In genomic region chr12:92593734-92594402, GRCh38 we compare ENCODE assay signal across 8 cellular contexts.
DNase-seq lines count a peak whose midpoint lies in the region; ATAC-seq and TF ChIP-seq lines count a peak whose summit lies in the region.

No MANE protein-coding gene starts in this region.

- no peaks in the 10 kb centered on the region for H3K27me3 ChIP-seq in Karpas-422 (ENCODE audit: low read length)
- no peaks in the 10 kb centered on the region for H3K27me3 ChIP-seq in duodenal mucosa (ENCODE audit: control insufficient read depth in 1 of 2, insufficient read depth in 2 of 2, low read length in 2 of 2)
- no peaks in the 10 kb centered on the region for H3K27me3 ChIP-seq in osteoblast (ENCODE audit: insufficient read depth, low read length)
- H3K27me3 ChIP-seq in transverse colon = no peaks in the 10 kb centered on the region

- H3K27ac ChIP-seq in Karpas-422 (ENCODE audit: low read length) (no peak overlapping the region), duodenal mucosa (ENCODE audit: low read depth, low read length) (peak overlapping the region; percentile 26), osteoblast (ENCODE audit: low read depth, low read length) (peak overlapping the region; percentile 77), transverse colon (peak overlapping the region; percentile 36 to 63 (median 54))

- peak overlapping the region; percentile 71 for H3K4me3 Mint-ChIP-seq in activated CD4-positive, alpha-beta T cell treated with anti-CD3 and anti-CD28 coated beads, Interleukin-2, amount 10 ng/mL, durations not matched to agents 24 days and 14 days

- H3K4me3 ChIP-seq in Karpas-422 (ENCODE audit: low read length) (no peak overlapping the region), duodenal mucosa (ENCODE audit: low read depth in 1 of 2, low read length in 2 of 2) (peak overlapping the region in 1 of 2 donors; percentile 11), osteoblast (ENCODE audit: insufficient read depth, low read length) (peak overlapping the region; percentile 4), transverse colon (no peak overlapping the region)

- ATAC-seq in GM21576 (IDR thresholded peaks at IDR 0.05; ENCODE audit: unreplicated experiment) = peak; percentile 100

- TF ChIP-seq EP300 in transverse colon (IDR thresholded peaks at IDR 0.05; ENCODE audit: low read depth) = no peak

- H3K4me2 ChIP-seq in Karpas-422 (ENCODE audit: low read depth, low read length, poor library complexity, severe bottlenecking) (no peak overlapping the region), osteoblast (ENCODE audit: insufficient read depth, low read length) (peak overlapping the region; percentile 49)

- TF ChIP-seq CTCF in osteoblast (IDR thresholded peaks at IDR 0.05; ENCODE audit: extremely low read depth, low read depth, low read length) = no peak
- TF ChIP-seq CTCF in transverse colon (IDR thresholded peaks at IDR 0.05) = no peak

- H4K20me1 ChIP-seq in Karpas-422 (ENCODE audit: insufficient read depth, low read depth, low read length) = no peaks in the 10 kb centered on the region
- no peaks in the 10 kb centered on the region for H4K20me1 ChIP-seq in osteoblast (ENCODE audit: insufficient read depth, low read length)

- H3K27me3 Mint-ChIP-seq in activated CD4-positive, alpha-beta T cell treated with anti-CD3 and anti-CD28 coated beads, Interleukin-2, amount 10 ng/mL, durations not matched to agents 24 days and 14 days = no peaks in the 10 kb centered on the region

- H3K36me3 ChIP-seq in Karpas-422 (ENCODE audit: insufficient read depth, low read length) (no peaks in the 10 kb centered on the region), duodenal mucosa (ENCODE audit: control insufficient read depth in 1 of 2, insufficient read depth in 2 of 2, low read length in 2 of 2) (no peaks in the 10 kb centered on the region), osteoblast (ENCODE audit: insufficient read depth, low read length) (no peaks in the 10 kb centered on the region), transverse colon (no peaks in the 10 kb centered on the region)

- DNase-seq in COLO829 (ENCODE audit: low spot score) = peak; percentile 57
- DNase-seq in Karpas-422 = peak; percentile 46
- DNase-seq in activated CD4-positive, alpha-beta T cell treated with anti-CD3 and anti-CD28 coated beads, Interleukin-2, amount 10 ng/mL, durations not matched to agents 24 days and 14 days = peak; percentile 92
- DNase-seq in osteoblast (ENCODE audit: insufficient read length, low spot score, missing footprints) = peak; percentile 88
- peak; percentile 39 for DNase-seq in transverse colon
- DNase-seq in NCI-H128 (lab: John Stamatoyannopoulos, UW; ENCODE audit: unreplicated experiment) = no peak

- intact Hi-C loops in activated CD4-positive, alpha-beta T cell treated with anti-CD3 and anti-CD28 coated beads, Interleukin-2, amount 10 ng/mL, durations not matched to agents 24 days and 14 days (cut with micrococcal nuclease) = loop anchor here (1.0 to 5.0 kb wide), 6 partner anchors 42 to 717 kb away; no protein-coding TSS in a partner anchor
- intact Hi-C loops in transverse colon (cut with DNase I; ENCODE audit: low total_unique reads) = no loop called here

- H2AFZ ChIP-seq in Karpas-422 (ENCODE audit: low read length) (no peak overlapping the region), osteoblast (ENCODE audit: low read length) (peak overlapping the region; percentile 76)

- H3K9me3 Mint-ChIP-seq in activated CD4-positive, alpha-beta T cell treated with anti-CD3 and anti-CD28 coated beads, Interleukin-2, amount 10 ng/mL, durations not matched to agents 24 days and 14 days = peaks cover 22% of the 10 kb centered on the region

- peak overlapping the region; percentile 99 for H3K27ac Mint-ChIP-seq in activated CD4-positive, alpha-beta T cell treated with anti-CD3 and anti-CD28 coated beads, Interleukin-2, amount 10 ng/mL, durations not matched to agents 24 days and 14 days

- H3K9me3 ChIP-seq in Karpas-422 (ENCODE audit: low read length) (no peaks in the 10 kb centered on the region), duodenal mucosa (ENCODE audit: control insufficient read depth in 1 of 2, low read length in 2 of 2) (no peaks in the 10 kb centered on the region), osteoblast (ENCODE audit: low read depth, low read length) (no peaks in the 10 kb centered on the region), transverse colon (no peaks in the 10 kb centered on the region)

- H3K9me2 ChIP-seq in Karpas-422 (replicated peaks; ENCODE audit: insufficient read depth, low read length) = no peaks in the 10 kb centered on the region

- H3K9ac ChIP-seq in Karpas-422 (ENCODE audit: low read length) = no peak overlapping the region
- H3K9ac ChIP-seq in duodenal mucosa (ENCODE audit: low read depth in 1 of 2, low read length in 2 of 2) = peak overlapping the region in 1 of 2 donors; percentile 30

- in situ Hi-C loops in transverse colon (cut with MboI; ENCODE audit: low pct_ligation_motif_present in 1 of 4, low pct_unique_long_range_greater_than_20kb in 1 of 4, low sequenced_read_pairs in 3 of 4) = no loop called here

- H3K36me3 Mint-ChIP-seq in activated CD4-positive, alpha-beta T cell treated with anti-CD3 and anti-CD28 coated beads, Interleukin-2, amount 10 ng/mL, durations not matched to agents 24 days and 14 days (ENCODE audit: low read depth) = peaks cover 34% of the 10 kb centered on the region

- WGBS in transverse colon (ENCODE audit: low coverage in 1 of 2), 2 donors = 48 to 59% methylated on average over 6 to 8 of the region's 8 CpGs

- H3K4me1 ChIP-seq in Karpas-422 (ENCODE audit: low read length) (no peaks in the 10 kb centered on the region), duodenal mucosa (ENCODE audit: control insufficient read depth in 1 of 2, insufficient read depth in 2 of 2, low read length in 2 of 2) (peaks cover 0 to 11% of the 10 kb centered on the region in 2 donors), osteoblast (ENCODE audit: insufficient read depth, low read length) (peaks cover 32% of the 10 kb centered on the region), transverse colon (no peaks in the 10 kb centered on the region)

- TF ChIP-seq POLR2A in transverse colon (IDR thresholded peaks at IDR 0.05) = peak; percentile 18

- H3K79me2 ChIP-seq in Karpas-422 (ENCODE audit: low read length) = no peaks in the 10 kb centered on the region
- H3K79me2 ChIP-seq in osteoblast (ENCODE audit: insufficient read depth, low read length) = no peaks in the 10 kb centered on the region

- peaks cover 57% of the 10 kb centered on the region for H3K4me1 Mint-ChIP-seq in activated CD4-positive, alpha-beta T cell treated with anti-CD3 and anti-CD28 coated beads, Interleukin-2, amount 10 ng/mL, durations not matched to agents 24 days and 14 days
